30 cellular contexts compared by ENCODE assay signal in genomic region chr20:56914532-56914931, GRCh38.
"Had no signal": no experiment of that assay in that cellular context is flagged by ENCODE, and none has a peak within 500 bp of the region (broad histone marks: within the 10 kb centered on the region; RNA-seq: fewer than 3 reads in every experiment).

No MANE protein-coding gene starts in this region.

- H2AFZ ChIP-seq: neural progenitor cell, parathyroid adenoma had no signal

- H3K9ac ChIP-seq: neural progenitor cell, parathyroid adenoma had no signal

- DNase-seq: natural killer cell; occipital lobe; ovary; psoas muscle; right cardiac atrium; spleen; stimulated activated CD4-positive, alpha-beta T cell treated with anti-CD3 and anti-CD28 coated beads, Interleukin-12 subunit alpha, Interleukin-12 subunit beta, amount 100 ng/mL, for 4 hours; stimulated activated CD4-positive, alpha-beta T cell treated with anti-CD3 and anti-CD28 coated beads, Interleukin-1b, Interleukin-23, amount 100 ng/mL, for 48 hours; stimulated activated CD4-positive, alpha-beta T cell treated with anti-CD3 and anti-CD28 coated beads, Interleukin-4, amount 100 ng/mL, for 1 hour; stimulated activated CD4-positive, alpha-beta T cell treated with anti-CD3 and anti-CD28 coated beads, Interleukin-4, amount 100 ng/mL, for 4 hours; stimulated activated CD8-positive, alpha-beta memory T cell treated with anti-CD3 and anti-CD28 coated beads, Interleukin-4, amount 100 ng/mL, for 48 hours; stimulated activated naive CD4-positive, alpha-beta T cell; stimulated activated naive CD8-positive, alpha-beta T cell treated with anti-CD3 and anti-CD28 coated beads, Interleukin-15, amount 100 ng/mL, for 72 hours; stimulated activated naive CD8-positive, alpha-beta T cell treated with anti-CD3 and anti-CD28 coated beads, Interleukin-15, Interleukin-2, amounts not matched to agents 100 U/mL and 50 U/mL, for 24 hours; substantia nigra; testis; tibial artery; transverse colon; upper lobe of right lung; uterus had no signal

- H3K9me3 ChIP-seq: ovary, psoas muscle, spleen, suprapubic skin, testis, tibial artery, transverse colon, upper lobe of right lung, uterus had no signal

- H3K4me3 ChIP-seq: neural progenitor cell, ovary, psoas muscle, skin epidermis, smooth muscle cell, spleen, suprapubic skin, testis, tibial artery, transverse colon, upper lobe of right lung, uterus had no signal

- H3K27ac ChIP-seq: neural progenitor cell, ovary, parathyroid adenoma, psoas muscle, skin epidermis, spleen, suprapubic skin, testis, tibial artery, transverse colon, upper lobe of right lung, uterus had no signal

- H3K79me2 ChIP-seq: parathyroid adenoma had no signal

- H3K4me1 ChIP-seq: neural progenitor cell, parathyroid adenoma, psoas muscle, spleen, suprapubic skin, testis, tibial artery, transverse colon, upper lobe of right lung, uterus had no signal

- H3K4me1 Mint-ChIP-seq: natural killer cell; stimulated activated memory B cell treated with anti-CD40 and anti-IgM and Interleukin-4, amounts not matched to agents 10 μg/mL and 1 μg/mL and 100 μg/mL, for 72 hours; stimulated activated naive CD8-positive, alpha-beta T cell treated with anti-CD3 and anti-CD28 coated beads, Interleukin-15, amount 100 ng/mL, for 72 hours had no signal

- H3K4me2 ChIP-seq: neural progenitor cell, smooth muscle cell had no signal

- H3K36me3 Mint-ChIP-seq: natural killer cell; neural progenitor cell; stimulated activated memory B cell treated with anti-CD40 and anti-IgM and Interleukin-4, amounts not matched to agents 10 μg/mL and 1 μg/mL and 100 μg/mL, for 72 hours; type B pancreatic cell had no signal

- H3K27me3 ChIP-seq: neural progenitor cell, ovary, testis, tibial artery, transverse colon, upper lobe of right lung, uterus had no signal

- H3K27ac Mint-ChIP-seq: natural killer cell; nephron; neural progenitor cell; progenitor cell of endocrine pancreas; stimulated activated memory B cell treated with anti-CD40 and anti-IgM and Interleukin-4, amounts not matched to agents 10 μg/mL and 1 μg/mL and 100 μg/mL, for 72 hours; stimulated activated naive CD8-positive, alpha-beta T cell treated with anti-CD3 and anti-CD28 coated beads, Interleukin-15, amount 100 ng/mL, for 72 hours; type B pancreatic cell had no signal

- H3K4me3 Mint-ChIP-seq: natural killer cell; nephron; neural progenitor cell; stimulated activated memory B cell treated with anti-CD40 and anti-IgM and Interleukin-4, amounts not matched to agents 10 μg/mL and 1 μg/mL and 100 μg/mL, for 72 hours; stimulated activated naive CD8-positive, alpha-beta T cell treated with anti-CD3 and anti-CD28 coated beads, Interleukin-15, amount 100 ng/mL, for 72 hours; type B pancreatic cell had no signal

- ATAC-seq: natural killer cell; psoas muscle; right cardiac atrium; sciatic nerve; stimulated activated memory B cell treated with anti-CD40 and anti-IgM and Interleukin-4, amounts not matched to agents 10 μg/mL and 1 μg/mL and 100 μg/mL, for 72 hours; stimulated activated naive CD8-positive, alpha-beta T cell treated with anti-CD3 and anti-CD28 coated beads, Interleukin-15, amount 100 ng/mL, for 72 hours; stimulated activated naive CD8-positive, alpha-beta T cell treated with anti-CD3 and anti-CD28 coated beads, Interleukin-15, Interleukin-2, amounts not matched to agents 100 U/mL and 50 U/mL, for 24 hours; upper lobe of right lung had no signal

- H3K36me3 ChIP-seq: neural progenitor cell, ovary, spleen, suprapubic skin, tibial artery, transverse colon, upper lobe of right lung, uterus had no signal

- H3K9me3 Mint-ChIP-seq: natural killer cell, nephron, type B pancreatic cell had no signal
